1 cellular context compared by ENCODE assay signal in genomic region chr11:46655631-46656030, GRCh38.
TF ChIP-seq lines count a peak whose summit lies in the region.

No MANE protein-coding gene starts in this region.

TF ChIP-seq in IMR-90, 13 proteins besides CTCF, POLR2A, EP300 and RAD21 (continued from another document):
- TF ChIP-seq, protein P1, sequence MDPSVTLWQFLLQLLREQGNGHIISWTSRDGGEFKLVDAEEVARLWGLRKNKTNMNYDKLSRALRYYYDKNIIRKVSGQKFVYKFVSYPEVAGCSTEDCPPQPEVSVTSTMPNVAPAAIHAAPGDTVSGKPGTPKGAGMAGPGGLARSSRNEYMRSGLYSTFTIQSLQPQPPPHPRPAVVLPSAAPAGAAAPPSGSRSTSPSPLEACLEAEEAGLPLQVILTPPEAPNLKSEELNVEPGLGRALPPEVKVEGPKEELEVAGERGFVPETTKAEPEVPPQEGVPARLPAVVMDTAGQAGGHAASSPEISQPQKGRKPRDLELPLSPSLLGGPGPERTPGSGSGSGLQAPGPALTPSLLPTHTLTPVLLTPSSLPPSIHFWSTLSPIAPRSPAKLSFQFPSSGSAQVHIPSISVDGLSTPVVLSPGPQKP (IDR thresholded peaks at IDR 0.05; ENCODE audit: borderline replicate concordance, low read depth, low read length): no peak
